8 cellular contexts compared by ENCODE assay signal in genomic region chr2:38835015-38835601, GRCh38. TPM values are rescaled to one million over a fixed set of nuclear protein-coding genes. Genes with fewer than 3 reads are reported as not detected.
DNase-seq lines count a peak whose midpoint lies in the region; ATAC-seq and TF ChIP-seq lines count a peak whose summit lies in the region.

No MANE protein-coding gene starts in this region.

- POLR2A ChIA-PET in A673 (lab: Charles Lee; ENCODE audit: low non-redundant PET) (no interaction called here), PC-3 (lab: Charles Lee; ENCODE audit: unreplicated experiment) (interaction anchor here (0.6 kb wide), 1 partner anchor 84 kb away, joined by 9 read pairs; the partner anchor contains the start of gene SRSF7)

- CTCF ChIA-PET in A673 (lab: Charles Lee), result interaction anchor here (0.7 to 0.9 kb wide), 2 partner anchors 14 to 101 kb away, joined by 3 to 4 read pairs; no protein-coding TSS in a partner anchor
- CTCF ChIA-PET in PC-3 (lab: Charles Lee), result interaction anchor here (0.5 kb wide), 1 partner anchor 273 kb away, joined by 4 read pairs; no protein-coding TSS in a partner anchor

- no peak overlapping the region for H3K27ac ChIP-seq in A673 (ENCODE audit: low read depth, low read length, poor library complexity, severe bottlenecking)
- no peak overlapping the region for H3K27ac ChIP-seq in PC-3 (ENCODE audit: low read length)
- no peak overlapping the region for H3K27ac ChIP-seq in upper lobe of left lung

- H3K4me1 ChIP-seq in A673 (ENCODE audit: insufficient read depth, low read length, poor library complexity, severe bottlenecking) (no peaks in the 10 kb centered on the region), PC-3 (ENCODE audit: insufficient read depth, low read length) (no peaks in the 10 kb centered on the region), upper lobe of left lung (no peaks in the 10 kb centered on the region)

- no peak overlapping the region for H3K4me3 ChIP-seq in A673 (ENCODE audit: low read depth, low read length, poor library complexity, severe bottlenecking)
- H3K4me3 ChIP-seq in GM12865 (ENCODE audit: low read depth, low read length), result no peak overlapping the region
- no peak overlapping the region for H3K4me3 ChIP-seq in PC-3 (ENCODE audit: low read length)
- H3K4me3 ChIP-seq in fibroblast of mammary gland (ENCODE audit: control insufficient read depth, low read depth, low read length), result no peak overlapping the region
- H3K4me3 ChIP-seq in upper lobe of left lung, result no peak overlapping the region

- BruUV-seq in A673 (replicated peaks; lab: Mats Ljungman, UMichigan) (no TSS peak), PC-3 (replicated peaks; lab: Mats Ljungman, UMichigan) (no TSS peak)

- 57 to 82% methylated on average over 1 of the region's 1 CpG for WGBS in upper lobe of left lung, 2 donors

- H3K4me2 ChIP-seq in PC-3 (ENCODE audit: low read length), result no peak overlapping the region

- H2AFZ ChIP-seq in PC-3 (ENCODE audit: low read length), result no peak overlapping the region

- H3K36me3 ChIP-seq in A673 (ENCODE audit: insufficient read depth, low read length, poor library complexity, severe bottlenecking) (peaks cover 10% of the 10 kb centered on the region), PC-3 (ENCODE audit: low read depth, low read length) (0 out of 2 replicates have a peak, but pooled peaks cover 6% of the 10 kb centered on the region), upper lobe of left lung (peaks cover 0 to 46% (median 8%) of the 10 kb centered on the region in 4 donors)

- H3K79me2 ChIP-seq in PC-3 (ENCODE audit: low read length), result no peaks in the 10 kb centered on the region

- H3K9me3 ChIP-seq in A673 (ENCODE audit: low read depth, low read length, poor library complexity, severe bottlenecking), result no peaks in the 10 kb centered on the region
- H3K9me3 ChIP-seq in PC-3 (ENCODE audit: low read length), result no peaks in the 10 kb centered on the region
- no peaks in the 10 kb centered on the region for H3K9me3 ChIP-seq in upper lobe of left lung

- H3F3A ChIP-seq in PC-3 (ENCODE audit: low read length, unreplicated experiment), result no peaks in the 10 kb centered on the region

- ATAC-seq in PC-3 (no peak), HG03565 (IDR thresholded peaks at IDR 0.05; ENCODE audit: unreplicated experiment) (no peak), upper lobe of left lung (ENCODE audit: low FRiP score in 2 of 2) (no peak)

- no peaks in the 10 kb centered on the region for H3K27me3 ChIP-seq in A673 (replicated peaks; ENCODE audit: insufficient read depth, low read depth, low read length, poor library complexity)
- no peaks in the 10 kb centered on the region for H3K27me3 ChIP-seq in PC-3 (ENCODE audit: low read length)
- no peaks in the 10 kb centered on the region for H3K27me3 ChIP-seq in upper lobe of left lung

- TF ChIP-seq CTCF in A673 (conservative IDR thresholded peaks at IDR 0.05; ENCODE audit: low read depth, low read length), result peak; percentile 71
- TF ChIP-seq CTCF in GM12865 (IDR thresholded peaks at IDR 0.05; ENCODE audit: insufficient read depth, low read depth, low read length, missing control alignments), result peak; percentile 25
- TF ChIP-seq CTCF in PC-3 (conservative IDR thresholded peaks at IDR 0.05; ENCODE audit: low read depth, low read length), result peak; percentile 74
- TF ChIP-seq CTCF in fibroblast of mammary gland (conservative IDR thresholded peaks at IDR 0.05; ENCODE audit: control insufficient read depth, insufficient read depth, low read depth, low read length), result peak; percentile 43
- no peak for TF ChIP-seq CTCF in upper lobe of left lung (IDR thresholded peaks at IDR 0.05)

- intact Hi-C loops in A673 (cut with micrococcal nuclease; ENCODE audit: unreplicated experiment), result loop anchor here (2.0 to 10.0 kb wide), 3 partner anchors 253 to 520 kb away; no protein-coding TSS in a partner anchor
- intact Hi-C loops in PC-3 (cut with micrococcal nuclease), result loop anchor here (5.0 kb wide), 1 partner anchor 93 kb away; no protein-coding TSS in a partner anchor

- H4K20me1 ChIP-seq in PC-3 (ENCODE audit: low read length), result no peaks in the 10 kb centered on the region

- H3K9ac ChIP-seq in PC-3 (ENCODE audit: low read length), result no peak overlapping the region

- TF ChIP-seq EP300 in upper lobe of left lung (IDR thresholded peaks at IDR 0.05), result no peak

- H3K9me2 ChIP-seq in PC-3 (replicated peaks; ENCODE audit: low read length), result no peaks in the 10 kb centered on the region

- DNase-seq in A673 (ENCODE audit: low spot score) (peak; percentile 70), GM12865 (ENCODE audit: low read depth) (peak; percentile 17), PC-3 (peak; percentile 71), fibroblast of mammary gland (ENCODE audit: low read depth) (peak; percentile 40), upper lobe of left lung (no peak)
- DNase-seq in activated CD4-positive, CD25-positive, alpha-beta regulatory T cell (lab: John Stamatoyannopoulos, UW), result no peak
- DNase-seq in activated CD8-positive, alpha-beta memory T cell treated with anti-CD3 and anti-CD28 coated beads, Interleukin-2, amount 50 U/mL, for 4 hours, result no peak

- TF ChIP-seq POLR2A in upper lobe of left lung (IDR thresholded peaks at IDR 0.05), result no peak

RNA-seq across cellular contexts. Expression of gene DHX57, which starts 40.6 kb away (rescaled TPM):
- total RNA-seq in A673 (2021), result 30.6 and 33.2 TPM in 2 replicates
- 16.6 and 17.5 TPM in 2 replicates for total RNA-seq in PC-3 (2014; rRNA removed)
- total RNA-seq in upper lobe of left lung, result 10 to 100 TPM in 5 of 6 donors, 1 to 10 TPM in 1; 8.0 to 45.1 (median 15.3) TPM

RNA-seq across cellular contexts. Expression of gene MORN2, which starts 40.7 kb away (rescaled TPM):
- total RNA-seq in A673 (2021) (26.0 and 29.0 TPM in 2 replicates), PC-3 (2014; rRNA removed) (9.6 and 24.4 TPM in 2 replicates), upper lobe of left lung (10 to 100 TPM in 4 of 6 donors, 1 to 10 TPM in 2; 6.3 to 36.0 (median 12.1) TPM)

RNA-seq across cellular contexts. Expression of gene ARHGEF33, which starts 54.6 kb away (rescaled TPM):
- total RNA-seq in A673 (2021), result 0.09 and 0.35 TPM in 2 replicates
- total RNA-seq in PC-3 (2014; rRNA removed), result 0.04 and 0.06 TPM in 2 replicates
- total RNA-seq in upper lobe of left lung, result 1 to 10 TPM in 3 of 6 donors, under 1 TPM in 3; 0.34 to 3.1 (median 1.0) TPM

RNA-seq across cellular contexts. Expression of gene GEMIN6, which starts 57.1 kb away (rescaled TPM):
- total RNA-seq in A673 (2021) (27.9 and 31.1 TPM in 2 replicates), PC-3 (2014; rRNA removed) (13.7 and 23.8 TPM in 2 replicates), upper lobe of left lung (10 to 100 TPM in 1 of 6 donors, 1 to 10 TPM in 5; 3.1 to 10.3 (median 8.1) TPM)

Comparison
In these comparisons a context has a peak if more than half of its experiments do, and no peak if none do; other contexts are left out.
1. DNase-seq: peak in A673 (single experiment), GM12865 (single experiment), PC-3 (single experiment) and fibroblast of mammary gland (single experiment); none in upper lobe of left lung (0 of 2), activated CD4-positive, CD25-positive, alpha-beta regulatory T cell (0 of 4) and activated CD8-positive, alpha-beta memory T cell treated with anti-CD3 and anti-CD28 coated beads, Interleukin-2, amount 50 U/mL, for 4 hours (single experiment).
2. CTCF ChIP-seq: peak in A673 (single experiment), GM12865 (single experiment), PC-3 (single experiment) and fibroblast of mammary gland (single experiment); none in upper lobe of left lung (0 of 6).